Comparison of ENCODE assay signal across 27 cellular contexts in genomic region chrX:152575331-152575730, GRCh38.
"Had no signal": no experiment of that assay in that cellular context is flagged by ENCODE, and none has a peak within 500 bp of the region (broad histone marks: within the 10 kb centered on the region; RNA-seq: fewer than 3 reads in every experiment).

No MANE protein-coding gene starts in this region.

- H3K4me1 ChIP-seq: heart right ventricle, parathyroid adenoma, thyroid gland had no signal

- H3K27me3 ChIP-seq: brain microvascular endothelial cell, esophagus squamous epithelium, heart right ventricle, thyroid gland had no signal

- DNase-seq: activated CD4-positive, alpha-beta T cell treated with anti-CD3 and anti-CD28 coated beads, Interleukin-2, amount 10 ng/mL, durations not matched to agents 7 days and 5 days; activated CD4-positive, CD25-positive, alpha-beta regulatory T cell treated with anti-CD3 and anti-CD28 coated beads, Interleukin-2, amount 50 U/mL, for 72 hours; activated CD8-positive, alpha-beta memory T cell treated with anti-CD3 and anti-CD28 coated beads, Interleukin-2, amount 10 ng/mL, durations not matched to agents 7 days and 5 days; activated CD8-positive, alpha-beta T cell treated with anti-CD3 and anti-CD28 coated beads for 36 hours; activated effector memory CD4-positive, alpha-beta T cell treated with anti-CD3 and anti-CD28 coated beads, Interleukin-2, amount 50 U/mL, for 16 hours; activated naive CD4-positive, alpha-beta T cell treated with anti-CD3 and anti-CD28 coated beads, Interleukin-2, amount 10 ng/mL, durations not matched to agents 7 days and 5 days; activated T-cell treated with anti-CD3 and anti-CD28 coated beads for 4 hours; amygdala; brain microvascular endothelial cell; effector memory CD4-positive, alpha-beta T cell; esophagus squamous epithelium; heart right ventricle; islet precursor cell; left colon; mesendoderm; mucosa of descending colon; naive B cell; nucleus accumbens; right cardiac atrium; stimulated activated CD4-positive, alpha-beta T cell treated with anti-CD3 and anti-CD28 coated beads, Interleukin-12 subunit alpha, Interleukin-12 subunit beta, amount 100 ng/mL, for 4 hours; stimulated activated CD4-positive, alpha-beta T cell treated with anti-CD3 and anti-CD28 coated beads, Interleukin-4, amount 100 ng/mL, for 4 hours; stimulated activated naive CD8-positive, alpha-beta T cell treated with anti-CD3 and anti-CD28 coated beads, Interleukin-15, Interleukin-2, amounts not matched to agents 100 U/mL and 50 U/mL, for 24 hours; substantia nigra; T-helper 17 cell; thyroid gland; WERI-Rb-1 had no signal

- H3K27ac ChIP-seq: brain microvascular endothelial cell, heart right ventricle, parathyroid adenoma, thyroid gland, WERI-Rb-1 had no signal

- ATAC-seq: activated CD8-positive, alpha-beta memory T cell treated with anti-CD3 and anti-CD28 coated beads, Interleukin-2, amount 10 ng/mL, durations not matched to agents 7 days and 5 days; activated CD8-positive, alpha-beta T cell treated with anti-CD3 and anti-CD28 coated beads for 36 hours; heart right ventricle; left colon; mucosa of descending colon; right cardiac atrium; stimulated activated naive CD8-positive, alpha-beta T cell treated with anti-CD3 and anti-CD28 coated beads, Interleukin-15, Interleukin-2, amounts not matched to agents 100 U/mL and 50 U/mL, for 24 hours; T-helper 17 cell had no signal
